8 cellular contexts compared by ENCODE assay signal in genomic region chr1:86705633-86705985, GRCh38. TPM values are rescaled to one million over a fixed set of nuclear protein-coding genes. Genes with fewer than 3 reads are reported as not detected.
DNase-seq lines count a peak whose midpoint lies in the region; FAIRE-seq and TF ChIP-seq lines count a peak whose summit lies in the region.

No MANE protein-coding gene starts in this region.

- TF ChIP-seq CTCF in kidney (IDR thresholded peaks at IDR 0.05; ENCODE audit: borderline replicate concordance, extremely low read depth, insufficient read depth) (no peak), testis (IDR thresholded peaks at IDR 0.05) (no peak)

- no peaks in the 10 kb centered on the region for H3K27me3 ChIP-seq in adipocyte (replicated peaks; ENCODE audit: control insufficient read depth, insufficient read depth, low read length)
- no peaks in the 10 kb centered on the region for H3K27me3 ChIP-seq in testis

- WGBS in testis, 2 donors: 2 to 3% methylated on average over 4 of the region's 4 CpGs

- no peaks in the 10 kb centered on the region for H3K9me3 ChIP-seq in adipocyte (ENCODE audit: control insufficient read depth, low read length)
- H3K9me3 ChIP-seq in kidney (ENCODE audit: control insufficient read depth in 1 of 2, low read length in 2 of 2): no peaks in the 10 kb centered on the region
- no peaks in the 10 kb centered on the region for H3K9me3 ChIP-seq in testis

- TF ChIP-seq POLR2A in testis (IDR thresholded peaks at IDR 0.05): no peak

- peak overlapping the region; percentile 99 for H3K9ac ChIP-seq in adipocyte (ENCODE audit: low read length)
- peak overlapping the region; percentile 94 to 98 for H3K9ac ChIP-seq in kidney (ENCODE audit: low read length in 2 of 2)

- FAIRE-seq in kidney (lab: Jason Lieb, UNC): no peak

- DNase-seq in SKM-1 treated with dmso at 0.1 percent for 144 hours (lab: John Stamatoyannopoulos, UW; ENCODE audit: unreplicated experiment) (peak; percentile 29), SKM-1 (lab: John Stamatoyannopoulos, UW; ENCODE audit: unreplicated experiment) (no peak), adipocyte (ENCODE audit: low read depth) (peak; percentile 65), kidney (no peak), testis (no peak), COLO668 (lab: John Stamatoyannopoulos, UW; ENCODE audit: unreplicated experiment) (no peak), GM03348 (ENCODE audit: low spot score) (no peak), NK-92 (lab: John Stamatoyannopoulos, UW; ENCODE audit: unreplicated experiment) (no peak)

- peak overlapping the region; percentile 96 to 97 for H3K27ac ChIP-seq in kidney (ENCODE audit: low read depth in 2 of 2, low read length in 2 of 2)
- peak overlapping the region; percentile 97 to 99 for H3K27ac ChIP-seq in testis

- H3K36me3 ChIP-seq in adipocyte (ENCODE audit: control insufficient read depth, insufficient read depth, low read length, severe bottlenecking) (peaks cover 2% of the 10 kb centered on the region), kidney (ENCODE audit: control insufficient read depth in 1 of 2, insufficient read depth in 2 of 2, low read length in 2 of 2) (no peaks in the 10 kb centered on the region), testis (ENCODE audit: low read depth, missing control alignments) (no peaks in the 10 kb centered on the region)

- intact Hi-C loops in kidney (cut with DNase I) (no loop called here), testis (cut with DNase I; ENCODE audit: low total_unique reads) (no loop called here)

- H3K4me3 ChIP-seq in adipocyte (ENCODE audit: low read length) (peak overlapping the region; percentile 92), kidney (ENCODE audit: low read length in 2 of 2) (peak overlapping the region; percentile 86 to 96), testis (peak overlapping the region; percentile 95)

- H3K4me1 ChIP-seq in adipocyte (ENCODE audit: control insufficient read depth, insufficient read depth, low read length) (peaks cover 56% of the 10 kb centered on the region), kidney (ENCODE audit: control insufficient read depth in 1 of 2, insufficient read depth in 1 of 2, low read depth in 1 of 2, low read length in 2 of 2) (peaks cover 3 to 21% of the 10 kb centered on the region in 2 donors), testis (peaks cover 15% of the 10 kb centered on the region)

RNA-seq across cellular contexts. Expression of gene SH3GLB1, which starts 1.2 kb away (rescaled TPM):
- total RNA-seq in kidney (79.7 TPM), testis (10 to 100 TPM; 58.9 to 72.4 TPM)
- polyA plus RNA-seq in kidney (ENCODE audit: insufficient read depth, low read depth, low replicate concordance) (47.9 TPM), testis (ENCODE audit: insufficient read depth, low read depth, low replicate concordance) (242 TPM)

Comparison
In these comparisons a context has a peak if more than half of its experiments do, and no peak if none do; other contexts are left out.
1. DNase-seq: peak in SKM-1 treated with dmso at 0.1 percent for 144 hours (single experiment) and adipocyte (single experiment); none in SKM-1 (single experiment), kidney (single experiment), testis (single experiment), COLO668 (single experiment), GM03348 (single experiment) and NK-92 (single experiment).
2. Peak in every context shown above with its lines, with median percentiles within 50 percentile points of each other: H3K4me3 ChIP-seq.